1 cellular context compared by ENCODE assay signal in genomic region chrX:71636438-71637252, GRCh38.
TF ChIP-seq lines count a peak whose summit lies in the region.

No MANE protein-coding gene starts in this region.

TF ChIP-seq in K562, 482 proteins besides CTCF, POLR2A, EP300 and RAD21:
- TF ChIP-seq NFE2 (IDR thresholded peaks at IDR 0.05; ENCODE audit: low read depth): peak; percentile 67; the same call in 1 of the 2 replicates
- TF ChIP-seq ZNF436 (CRISPR knock-in tag; IDR thresholded peaks at IDR 0.05): no peak
- peak; percentile 62 for TF ChIP-seq RFX1 (IDR thresholded peaks at IDR 0.05)
- peak; percentile 37; the same call in 1 of the 2 replicates for TF ChIP-seq C11orf30 (IDR thresholded peaks at IDR 0.05; ENCODE audit: low read depth)
- peak; percentile 21 for TF ChIP-seq HNRNPLL (IDR thresholded peaks at IDR 0.05; ENCODE audit: low read depth, low read length, poor library complexity, severe bottlenecking)
- no peak for TF ChIP-seq CREB3 (tag; conservative IDR thresholded peaks at IDR 0.05; ENCODE audit: low read depth)
